8 cellular contexts compared by ENCODE assay signal in genomic region chr16:1678500-1679098, GRCh38. TPM values are rescaled to one million over a fixed set of nuclear protein-coding genes. Genes with fewer than 3 reads are reported as not detected.
DNase-seq lines count a peak whose midpoint lies in the region; ATAC-seq and TF ChIP-seq lines count a peak whose summit lies in the region.

No MANE protein-coding gene starts in this region.

- intact Hi-C loops in Calu3 (cut with micrococcal nuclease; ENCODE audit: unreplicated experiment) = no loop called here
- intact Hi-C loops in heart right ventricle (cut with DNase I) = loop anchor here in 1 of 10 donors (2.0 kb wide), 1 partner anchor 28 kb away; the partner anchor contains the start of gene MAPK8IP3

- H3K27ac ChIP-seq in Peyer's patch (peak overlapping the region; percentile 75 to 80 (median 77)), heart right ventricle (peak overlapping the region; percentile 2 to 85 (median 76))

- H3K9me3 ChIP-seq in Peyer's patch = no peaks in the 10 kb centered on the region
- H3K9me3 ChIP-seq in heart right ventricle = no peaks in the 10 kb centered on the region

- H3K27me3 ChIP-seq in Peyer's patch (no peaks in the 10 kb centered on the region), heart right ventricle (no peaks in the 10 kb centered on the region)

- H3K27me3 Mint-ChIP-seq in Calu3 (ENCODE audit: unreplicated experiment) = no peaks in the 10 kb centered on the region

- no peak for TF ChIP-seq CTCF in Calu3 (IDR thresholded peaks at IDR 0.05; ENCODE audit: unreplicated experiment)
- no peak for TF ChIP-seq CTCF in Peyer's patch (IDR thresholded peaks at IDR 0.05)
- TF ChIP-seq CTCF in heart right ventricle (IDR thresholded peaks at IDR 0.05) = no peak

- no TSS peak for BruUV-seq in Calu3 (replicated peaks; lab: Mats Ljungman, UMichigan)

- peak overlapping the region; percentile 87 to 96 (median 92) for H3K4me3 ChIP-seq in Peyer's patch
- H3K4me3 ChIP-seq in heart right ventricle = peak overlapping the region; percentile 64 to 85 (median 77)

- peak overlapping the region; percentile 89 for H3K4me3 Mint-ChIP-seq in Calu3 (ENCODE audit: low read depth, unreplicated experiment)

- H3K4me1 ChIP-seq in Peyer's patch (no peaks in the 10 kb centered on the region), heart right ventricle (peaks cover 3 to 15% (median 6%) of the 10 kb centered on the region in 9 donors)

- peaks cover 72% of the 10 kb centered on the region for H3K36me3 Mint-ChIP-seq in Calu3 (ENCODE audit: insufficient read depth, unreplicated experiment)

- H3K4me1 Mint-ChIP-seq in Calu3 (ENCODE audit: low read depth, unreplicated experiment) = peaks cover 34% of the 10 kb centered on the region

- WGBS in heart right ventricle, 2 donors = 1 to 2% methylated on average over 33 to 45 of the region's 45 CpGs

- ATAC-seq in HG02759 (IDR thresholded peaks at IDR 0.05; ENCODE audit: unreplicated experiment) (peak; percentile 17), heart right ventricle (peak; percentile 10 to 64 (median 26)), GM19324 (IDR thresholded peaks at IDR 0.05; ENCODE audit: low FRiP score, unreplicated experiment) (no peak), HG03097 (IDR thresholded peaks at IDR 0.05; ENCODE audit: low FRiP score, unreplicated experiment) (no peak)

- H3K36me3 ChIP-seq in Peyer's patch (peaks cover 0 to 28% (median 0%) of the 10 kb centered on the region in 3 donors), heart right ventricle (peaks cover 0 to 32% (median 17%) of the 10 kb centered on the region in 9 donors)

- no peak for TF ChIP-seq POLR2A in Peyer's patch (IDR thresholded peaks at IDR 0.05)

- peak overlapping the region; percentile 92 for H3K27ac Mint-ChIP-seq in Calu3 (ENCODE audit: unreplicated experiment)

- peak; percentile 46 for DNase-seq in Calu3
- peak; percentile 20 to 66 (median 63) for DNase-seq in Peyer's patch
- peak; percentile 60 for DNase-seq in activated naive CD4-positive, alpha-beta T cell treated with Interleukin-2 at 50 U/mL for 16 hours
- peak; percentile 17 to 29 for DNase-seq in heart right ventricle
- peak; percentile 63 for DNase-seq in retina

- H3K9me3 Mint-ChIP-seq in Calu3 (ENCODE audit: low read depth, unreplicated experiment) = no peaks in the 10 kb centered on the region

- CTCF ChIA-PET in Calu3 (lab: Charles Lee) = interaction anchor here (0.6 to 2.3 kb wide), 6 partner anchors 8 to 382 kb away, joined by 3 to 20 read pairs (median 4); partner anchors contain the start of gene MAPK8IP3

RNA-seq across cellular contexts. Expression of gene JPT2, which starts 0.5 kb away (rescaled TPM):
- total RNA-seq in Calu3 (2022) (167 and 185 TPM in 2 replicates), Peyer's patch (10 to 100 TPM; 22.7 to 32.3 (median 25.0) TPM), heart right ventricle (10 to 100 TPM; 20.2 to 57.5 (median 32.2) TPM)
- 10 to 100 TPM; 10.0 to 38.1 TPM for polyA plus RNA-seq in heart right ventricle

RNA-seq across cellular contexts. Expression of gene MAPK8IP3, which starts 27.4 kb away (rescaled TPM):
- 104 and 110 TPM in 2 replicates for total RNA-seq in Calu3 (2022)
- 100 to 1,000 TPM in 3 of 4 donors, 10 to 100 TPM in 1; 78.1 to 456 (median 193) TPM for total RNA-seq in Peyer's patch
- total RNA-seq in heart right ventricle = 10 to 100 TPM; 61.3 to 96.0 (median 71.7) TPM
- polyA plus RNA-seq in heart right ventricle = 100 to 1,000 TPM in 1 of 2 donors, 10 to 100 TPM in 1; 31.2 to 126 TPM

Comparison
In these comparisons a context has a peak if more than half of its experiments do, and no peak if none do; other contexts are left out.
1. ATAC-seq: peak in HG02759 (single experiment) and heart right ventricle (8 of 8); none in GM19324 (single experiment) and HG03097 (single experiment).
2. Peak in every context shown above with its lines, with median percentiles within 50 percentile points of each other: DNase-seq.